ENCODE assay signal across 25 cellular contexts in genomic region chr18:65522907-65523306, GRCh38.
"Had no signal": no experiment of that assay in that cellular context is flagged by ENCODE, and none has a peak within 500 bp of the region (broad histone marks: within the 10 kb centered on the region; RNA-seq: fewer than 3 reads in every experiment).

No MANE protein-coding gene starts in this region.

- H3K36me3 Mint-ChIP-seq: memory B cell; natural killer cell; stimulated activated effector memory CD8-positive, alpha-beta T cell treated with anti-CD3 and anti-CD28 coated beads, Interleukin-12 subunit alpha, Interleukin-12 subunit beta, amount 100 ng/mL, for 72 hours had no signal

- H3K4me1 ChIP-seq: esophagus muscularis mucosa, foreskin keratinocyte, gastroesophageal sphincter, heart left ventricle, psoas muscle, sigmoid colon, transverse colon, vagina had no signal

- H3K27me3 ChIP-seq: esophagus muscularis mucosa, foreskin keratinocyte, gastroesophageal sphincter, heart left ventricle, hepatocyte, ovary, sigmoid colon, transverse colon, vagina had no signal

- H3K4me3 ChIP-seq: coronary artery, esophagus muscularis mucosa, gastroesophageal sphincter, heart left ventricle, hepatocyte, lung, ovary, psoas muscle, sigmoid colon, thoracic aorta, transverse colon, vagina had no signal

- H2AFZ ChIP-seq: hepatocyte had no signal

- H3K79me2 ChIP-seq: hepatocyte had no signal

- H3K27me3 Mint-ChIP-seq: memory B cell had no signal

- H3K4me3 Mint-ChIP-seq: memory B cell; natural killer cell; stimulated activated effector memory CD8-positive, alpha-beta T cell treated with anti-CD3 and anti-CD28 coated beads, Interleukin-12 subunit alpha, Interleukin-12 subunit beta, amount 100 ng/mL, for 72 hours had no signal

- H3K27ac ChIP-seq: coronary artery, esophagus muscularis mucosa, foreskin keratinocyte, gastroesophageal sphincter, heart left ventricle, hepatocyte, ovary, psoas muscle, sigmoid colon, thoracic aorta, transverse colon, vagina had no signal

- H3K36me3 ChIP-seq: esophagus muscularis mucosa, gastroesophageal sphincter, heart left ventricle, ovary, sigmoid colon, thoracic aorta, transverse colon, vagina had no signal

- ATAC-seq: foreskin keratinocyte; gastroesophageal sphincter; heart left ventricle; left lobe of liver; natural killer cell; psoas muscle; right cardiac atrium; stimulated activated effector memory CD8-positive, alpha-beta T cell treated with anti-CD3 and anti-CD28 coated beads, Interleukin-12 subunit alpha, Interleukin-12 subunit beta, amount 100 ng/mL, for 72 hours had no signal

- H3K4me2 ChIP-seq: hepatocyte had no signal

- DNase-seq: dermis blood vessel endothelial cell; effector memory CD4-positive, alpha-beta T cell; foreskin keratinocyte; heart left ventricle; natural killer cell; nucleus accumbens; ovary; posterior cingulate gyrus; psoas muscle; sigmoid colon; stimulated activated CD4-positive, alpha-beta T cell treated with anti-CD3 and anti-CD28 coated beads, Interleukin-2, amount 100 ng/mL, for 24 hours; stimulated activated CD4-positive, alpha-beta T cell treated with anti-CD3 and anti-CD28 coated beads, Interleukin-4, amount 100 ng/mL, for 24 hours; stimulated activated naive CD4-positive, alpha-beta T cell treated with Interleukin-2 at 50 U/mL for 16 hours; transverse colon had no signal

- H3K9me3 ChIP-seq: esophagus muscularis mucosa, gastroesophageal sphincter, ovary, sigmoid colon, thoracic aorta, transverse colon, vagina had no signal

- H3K4me1 Mint-ChIP-seq: memory B cell; natural killer cell; stimulated activated effector memory CD8-positive, alpha-beta T cell treated with anti-CD3 and anti-CD28 coated beads, Interleukin-12 subunit alpha, Interleukin-12 subunit beta, amount 100 ng/mL, for 72 hours had no signal

- H3K27ac Mint-ChIP-seq: memory B cell; natural killer cell; stimulated activated effector memory CD8-positive, alpha-beta T cell treated with anti-CD3 and anti-CD28 coated beads, Interleukin-12 subunit alpha, Interleukin-12 subunit beta, amount 100 ng/mL, for 72 hours had no signal
